In genomic region chr12:132444957-132445883, GRCh38 we compare ENCODE assay signal across 8 cellular contexts. TPM values are rescaled to one million over a fixed set of nuclear protein-coding genes. Genes with fewer than 3 reads are reported as not detected.
DNase-seq lines count a peak whose midpoint lies in the region; ATAC-seq and TF ChIP-seq lines count a peak whose summit lies in the region.

No MANE protein-coding gene starts in this region.

- DNase-seq in CD1c-positive myeloid dendritic cell (ENCODE audit: extremely low spot score) (peak; percentile 91), GM20000 (ENCODE audit: low spot score) (peak; percentile 88), NCI-H82 (lab: John Stamatoyannopoulos, UW) (peak; percentile 99), left ventricle myocardium inferior (peak; percentile 24), iPS-NIHi11 (ENCODE audit: low spot score) (no peak)
- DNase-seq in activated T-cell treated with anti-CD3 and anti-CD28 coated beads, Interleukin-2, amount 50 U/mL, for 48 hours: peak; percentile 88 to 89
- peak; percentile 41 to 73 (median 59) for DNase-seq in stimulated activated CD4-positive, alpha-beta T cell treated with anti-CD3 and anti-CD28 coated beads, Interleukin-1b, Interleukin-23, amount 100 ng/mL, for 24 hours (ENCODE audit: low read depth in 4 of 4, low spot score in 1 of 4)

- H3K27ac ChIP-seq in left ventricle myocardium inferior (replicated peaks): no peak overlapping the region

- intact Hi-C loops in left ventricle myocardium inferior (cut with micrococcal nuclease): no loop called here

- H3K9me3 ChIP-seq in left ventricle myocardium inferior (replicated peaks): no peaks in the 10 kb centered on the region

- TF ChIP-seq CTCF in GM20000 (IDR thresholded peaks at IDR 0.05; ENCODE audit: extremely low read depth, missing control alignments): no peak
- no peak for TF ChIP-seq CTCF in left ventricle myocardium inferior (IDR thresholded peaks at IDR 0.05; ENCODE audit: borderline replicate concordance)

- no peaks in the 10 kb centered on the region for H3K36me3 ChIP-seq in left ventricle myocardium inferior

- H3K4me3 ChIP-seq in left ventricle myocardium inferior: peak overlapping the region; percentile 48

- H3K27me3 ChIP-seq in left ventricle myocardium inferior (ENCODE audit: low read depth): peaks cover 88% of the 10 kb centered on the region

- no peak for ATAC-seq in GM18519 (IDR thresholded peaks at IDR 0.05; ENCODE audit: low FRiP score, unreplicated experiment)

- H3K4me1 ChIP-seq in left ventricle myocardium inferior: no peaks in the 10 kb centered on the region

RNA-seq across cellular contexts. Expression of gene FBRSL1, which starts 44.7 kb away (rescaled TPM):
- total RNA-seq in left ventricle myocardium inferior: 66.0 TPM
